ENCODE assay signal across 1 cellular context in the genomic region with DNA sequence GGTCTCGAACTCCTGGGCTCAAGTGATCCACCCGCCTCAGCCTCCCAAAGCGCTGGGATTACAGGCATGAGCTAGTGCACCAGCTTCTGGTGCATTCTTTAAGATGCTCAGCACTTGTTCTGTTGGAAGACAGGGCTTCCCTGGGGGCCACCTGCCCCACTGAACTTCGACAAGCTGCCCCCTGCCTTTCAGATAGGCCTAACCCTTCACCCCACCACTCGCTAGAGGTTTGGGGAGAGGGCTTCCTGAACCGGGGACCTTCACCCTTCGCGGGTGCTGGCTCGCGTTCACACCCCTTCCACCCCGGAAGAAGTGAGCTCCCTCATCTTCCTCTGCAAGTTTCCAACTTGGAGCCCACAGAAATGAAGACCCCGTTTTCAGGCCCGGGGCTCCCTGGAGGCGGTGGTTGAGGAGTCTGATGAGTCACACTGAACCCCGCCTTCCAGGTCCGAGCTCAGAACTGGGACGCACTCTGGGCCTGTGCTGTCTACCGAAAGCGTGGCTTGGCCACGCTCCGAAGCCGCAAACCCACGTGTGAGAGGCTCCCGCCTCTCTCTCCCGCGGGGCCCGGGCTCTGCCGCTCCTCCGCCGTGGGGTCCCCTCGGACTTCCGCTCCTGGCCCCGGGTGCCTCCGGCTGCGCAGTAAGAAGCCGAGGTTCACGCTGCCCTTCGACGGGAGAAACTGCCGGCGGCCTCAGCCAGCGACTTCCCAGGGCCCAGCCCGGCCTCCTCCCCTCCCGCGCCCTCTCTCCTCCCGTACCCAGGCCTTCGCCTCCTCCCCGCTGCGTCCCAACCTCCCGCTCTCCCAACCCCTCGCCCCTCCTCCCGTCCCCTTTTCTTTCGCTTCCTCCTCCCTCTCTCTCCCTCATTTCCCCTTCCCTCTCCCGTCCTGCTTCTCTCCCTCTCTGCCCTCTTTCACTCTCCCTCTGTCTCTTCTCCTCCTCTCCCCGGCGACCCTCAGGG.
TF ChIP-seq lines count a peak whose summit lies in the region.

No MANE protein-coding gene starts in this region.

TF ChIP-seq in WTC11, 78 proteins besides CTCF, POLR2A, EP300 and RAD21 (continued from another document):
- TF ChIP-seq, protein P1, sequence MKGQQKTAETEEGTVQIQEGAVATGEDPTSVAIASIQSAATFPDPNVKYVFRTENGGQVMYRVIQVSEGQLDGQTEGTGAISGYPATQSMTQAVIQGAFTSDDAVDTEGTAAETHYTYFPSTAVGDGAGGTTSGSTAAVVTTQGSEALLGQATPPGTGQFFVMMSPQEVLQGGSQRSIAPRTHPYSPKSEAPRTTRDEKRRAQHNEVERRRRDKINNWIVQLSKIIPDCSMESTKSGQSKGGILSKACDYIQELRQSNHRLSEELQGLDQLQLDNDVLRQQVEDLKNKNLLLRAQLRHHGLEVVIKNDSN (CRISPR knock-in tag; IDR thresholded peaks at IDR 0.05) = peak; percentile 43; the same call in 1 of the 2 replicates
- TF ChIP-seq ZNF219 (CRISPR knock-in tag; IDR thresholded peaks at IDR 0.05; ENCODE audit: borderline replicate concordance) = peak; percentile 50; the same call in 1 of the 2 replicates
- TF ChIP-seq, protein P2, sequence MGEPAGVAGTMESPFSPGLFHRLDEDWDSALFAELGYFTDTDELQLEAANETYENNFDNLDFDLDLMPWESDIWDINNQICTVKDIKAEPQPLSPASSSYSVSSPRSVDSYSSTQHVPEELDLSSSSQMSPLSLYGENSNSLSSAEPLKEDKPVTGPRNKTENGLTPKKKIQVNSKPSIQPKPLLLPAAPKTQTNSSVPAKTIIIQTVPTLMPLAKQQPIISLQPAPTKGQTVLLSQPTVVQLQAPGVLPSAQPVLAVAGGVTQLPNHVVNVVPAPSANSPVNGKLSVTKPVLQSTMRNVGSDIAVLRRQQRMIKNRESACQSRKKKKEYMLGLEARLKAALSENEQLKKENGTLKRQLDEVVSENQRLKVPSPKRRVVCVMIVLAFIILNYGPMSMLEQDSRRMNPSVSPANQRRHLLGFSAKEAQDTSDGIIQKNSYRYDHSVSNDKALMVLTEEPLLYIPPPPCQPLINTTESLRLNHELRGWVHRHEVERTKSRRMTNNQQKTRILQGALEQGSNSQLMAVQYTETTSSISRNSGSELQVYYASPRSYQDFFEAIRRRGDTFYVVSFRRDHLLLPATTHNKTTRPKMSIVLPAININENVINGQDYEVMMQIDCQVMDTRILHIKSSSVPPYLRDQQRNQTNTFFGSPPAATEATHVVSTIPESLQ (CRISPR knock-in tag; IDR thresholded peaks at IDR 0.05) = no peak
- TF ChIP-seq, protein P3, sequence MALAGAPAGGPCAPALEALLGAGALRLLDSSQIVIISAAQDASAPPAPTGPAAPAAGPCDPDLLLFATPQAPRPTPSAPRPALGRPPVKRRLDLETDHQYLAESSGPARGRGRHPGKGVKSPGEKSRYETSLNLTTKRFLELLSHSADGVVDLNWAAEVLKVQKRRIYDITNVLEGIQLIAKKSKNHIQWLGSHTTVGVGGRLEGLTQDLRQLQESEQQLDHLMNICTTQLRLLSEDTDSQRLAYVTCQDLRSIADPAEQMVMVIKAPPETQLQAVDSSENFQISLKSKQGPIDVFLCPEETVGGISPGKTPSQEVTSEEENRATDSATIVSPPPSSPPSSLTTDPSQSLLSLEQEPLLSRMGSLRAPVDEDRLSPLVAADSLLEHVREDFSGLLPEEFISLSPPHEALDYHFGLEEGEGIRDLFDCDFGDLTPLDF (CRISPR knock-in tag; IDR thresholded peaks at IDR 0.05) = peak; percentile 85; the same call in 1 of the 2 replicates
- TF ChIP-seq JUN (CRISPR knock-in tag; IDR thresholded peaks at IDR 0.05) = peak; percentile 77; the same call in 1 of the 2 replicates
- TF ChIP-seq, protein P4, sequence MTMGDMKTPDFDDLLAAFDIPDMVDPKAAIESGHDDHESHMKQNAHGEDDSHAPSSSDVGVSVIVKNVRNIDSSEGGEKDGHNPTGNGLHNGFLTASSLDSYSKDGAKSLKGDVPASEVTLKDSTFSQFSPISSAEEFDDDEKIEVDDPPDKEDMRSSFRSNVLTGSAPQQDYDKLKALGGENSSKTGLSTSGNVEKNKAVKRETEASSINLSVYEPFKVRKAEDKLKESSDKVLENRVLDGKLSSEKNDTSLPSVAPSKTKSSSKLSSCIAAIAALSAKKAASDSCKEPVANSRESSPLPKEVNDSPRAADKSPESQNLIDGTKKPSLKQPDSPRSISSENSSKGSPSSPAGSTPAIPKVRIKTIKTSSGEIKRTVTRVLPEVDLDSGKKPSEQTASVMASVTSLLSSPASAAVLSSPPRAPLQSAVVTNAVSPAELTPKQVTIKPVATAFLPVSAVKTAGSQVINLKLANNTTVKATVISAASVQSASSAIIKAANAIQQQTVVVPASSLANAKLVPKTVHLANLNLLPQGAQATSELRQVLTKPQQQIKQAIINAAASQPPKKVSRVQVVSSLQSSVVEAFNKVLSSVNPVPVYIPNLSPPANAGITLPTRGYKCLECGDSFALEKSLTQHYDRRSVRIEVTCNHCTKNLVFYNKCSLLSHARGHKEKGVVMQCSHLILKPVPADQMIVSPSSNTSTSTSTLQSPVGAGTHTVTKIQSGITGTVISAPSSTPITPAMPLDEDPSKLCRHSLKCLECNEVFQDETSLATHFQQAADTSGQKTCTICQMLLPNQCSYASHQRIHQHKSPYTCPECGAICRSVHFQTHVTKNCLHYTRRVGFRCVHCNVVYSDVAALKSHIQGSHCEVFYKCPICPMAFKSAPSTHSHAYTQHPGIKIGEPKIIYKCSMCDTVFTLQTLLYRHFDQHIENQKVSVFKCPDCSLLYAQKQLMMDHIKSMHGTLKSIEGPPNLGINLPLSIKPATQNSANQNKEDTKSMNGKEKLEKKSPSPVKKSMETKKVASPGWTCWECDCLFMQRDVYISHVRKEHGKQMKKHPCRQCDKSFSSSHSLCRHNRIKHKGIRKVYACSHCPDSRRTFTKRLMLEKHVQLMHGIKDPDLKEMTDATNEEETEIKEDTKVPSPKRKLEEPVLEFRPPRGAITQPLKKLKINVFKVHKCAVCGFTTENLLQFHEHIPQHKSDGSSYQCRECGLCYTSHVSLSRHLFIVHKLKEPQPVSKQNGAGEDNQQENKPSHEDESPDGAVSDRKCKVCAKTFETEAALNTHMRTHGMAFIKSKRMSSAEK (CRISPR knock-in tag; IDR thresholded peaks at IDR 0.05; ENCODE audit: borderline replicate concordance) = peak; percentile 86; the same call in 1 of the 2 replicates
- TF ChIP-seq ZNF232 (CRISPR knock-in tag; IDR thresholded peaks at IDR 0.05) = peak; percentile 72
- TF ChIP-seq, protein P5, sequence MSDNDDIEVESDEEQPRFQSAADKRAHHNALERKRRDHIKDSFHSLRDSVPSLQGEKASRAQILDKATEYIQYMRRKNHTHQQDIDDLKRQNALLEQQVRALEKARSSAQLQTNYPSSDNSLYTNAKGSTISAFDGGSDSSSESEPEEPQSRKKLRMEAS (CRISPR knock-in tag; IDR thresholded peaks at IDR 0.05) = peak; percentile 95
- TF ChIP-seq NFATC4 (CRISPR knock-in tag; IDR thresholded peaks at IDR 0.05) = no peak
- TF ChIP-seq EMX1 (CRISPR knock-in tag; IDR thresholded peaks at IDR 0.05) = 0 out of 2 replicates have a peak, but pooled peaks have one; percentile 17
- TF ChIP-seq PRRX2 (CRISPR knock-in tag; IDR thresholded peaks at IDR 0.05) = 0 out of 2 replicates have a peak, but pooled peaks have one; percentile 13
- TF ChIP-seq ZNF317 (CRISPR knock-in tag; IDR thresholded peaks at IDR 0.05; ENCODE audit: borderline replicate concordance, low read depth) = 0 out of 2 replicates have a peak, but pooled peaks have one; percentile 38
- peak; percentile 66; the same call in 1 of the 2 replicates for TF ChIP-seq CREM (CRISPR knock-in tag; IDR thresholded peaks at IDR 0.05)
- peak; percentile 9; the same call in 1 of the 2 replicates for TF ChIP-seq TEAD1 (CRISPR knock-in tag; IDR thresholded peaks at IDR 0.05)
- TF ChIP-seq FOXP1 (CRISPR knock-in tag; IDR thresholded peaks at IDR 0.05; ENCODE audit: borderline replicate concordance) = no peak
- TF ChIP-seq JAZF1 (CRISPR knock-in tag; IDR thresholded peaks at IDR 0.05) = no peak
- TF ChIP-seq OVOL2 (CRISPR knock-in tag; IDR thresholded peaks at IDR 0.05; ENCODE audit: borderline replicate concordance) = no peak
- no peak for TF ChIP-seq CREB1 (CRISPR knock-in tag; IDR thresholded peaks at IDR 0.05)
- TF ChIP-seq, protein P6, sequence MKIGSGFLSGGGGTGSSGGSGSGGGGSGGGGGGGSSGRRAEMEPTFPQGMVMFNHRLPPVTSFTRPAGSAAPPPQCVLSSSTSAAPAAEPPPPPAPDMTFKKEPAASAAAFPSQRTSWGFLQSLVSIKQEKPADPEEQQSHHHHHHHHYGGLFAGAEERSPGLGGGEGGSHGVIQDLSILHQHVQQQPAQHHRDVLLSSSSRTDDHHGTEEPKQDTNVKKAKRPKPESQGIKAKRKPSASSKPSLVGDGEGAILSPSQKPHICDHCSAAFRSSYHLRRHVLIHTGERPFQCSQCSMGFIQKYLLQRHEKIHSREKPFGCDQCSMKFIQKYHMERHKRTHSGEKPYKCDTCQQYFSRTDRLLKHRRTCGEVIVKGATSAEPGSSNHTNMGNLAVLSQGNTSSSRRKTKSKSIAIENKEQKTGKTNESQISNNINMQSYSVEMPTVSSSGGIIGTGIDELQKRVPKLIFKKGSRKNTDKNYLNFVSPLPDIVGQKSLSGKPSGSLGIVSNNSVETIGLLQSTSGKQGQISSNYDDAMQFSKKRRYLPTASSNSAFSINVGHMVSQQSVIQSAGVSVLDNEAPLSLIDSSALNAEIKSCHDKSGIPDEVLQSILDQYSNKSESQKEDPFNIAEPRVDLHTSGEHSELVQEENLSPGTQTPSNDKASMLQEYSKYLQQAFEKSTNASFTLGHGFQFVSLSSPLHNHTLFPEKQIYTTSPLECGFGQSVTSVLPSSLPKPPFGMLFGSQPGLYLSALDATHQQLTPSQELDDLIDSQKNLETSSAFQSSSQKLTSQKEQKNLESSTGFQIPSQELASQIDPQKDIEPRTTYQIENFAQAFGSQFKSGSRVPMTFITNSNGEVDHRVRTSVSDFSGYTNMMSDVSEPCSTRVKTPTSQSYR (CRISPR knock-in tag; IDR thresholded peaks at IDR 0.05) = peak; percentile 70; the same call in 1 of the 2 replicates
- peak; percentile 7; the same call in 1 of the 2 replicates for TF ChIP-seq FOXK1 (CRISPR knock-in tag; IDR thresholded peaks at IDR 0.05)
- TF ChIP-seq, protein P7, sequence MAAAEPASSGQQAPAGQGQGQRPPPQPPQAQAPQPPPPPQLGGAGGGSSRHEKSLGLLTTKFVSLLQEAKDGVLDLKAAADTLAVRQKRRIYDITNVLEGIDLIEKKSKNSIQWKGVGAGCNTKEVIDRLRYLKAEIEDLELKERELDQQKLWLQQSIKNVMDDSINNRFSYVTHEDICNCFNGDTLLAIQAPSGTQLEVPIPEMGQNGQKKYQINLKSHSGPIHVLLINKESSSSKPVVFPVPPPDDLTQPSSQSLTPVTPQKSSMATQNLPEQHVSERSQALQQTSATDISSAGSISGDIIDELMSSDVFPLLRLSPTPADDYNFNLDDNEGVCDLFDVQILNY (CRISPR knock-in tag; IDR thresholded peaks at IDR 0.05) = peak; percentile 88; the same call in 1 of the 2 replicates
- TF ChIP-seq, protein P8, sequence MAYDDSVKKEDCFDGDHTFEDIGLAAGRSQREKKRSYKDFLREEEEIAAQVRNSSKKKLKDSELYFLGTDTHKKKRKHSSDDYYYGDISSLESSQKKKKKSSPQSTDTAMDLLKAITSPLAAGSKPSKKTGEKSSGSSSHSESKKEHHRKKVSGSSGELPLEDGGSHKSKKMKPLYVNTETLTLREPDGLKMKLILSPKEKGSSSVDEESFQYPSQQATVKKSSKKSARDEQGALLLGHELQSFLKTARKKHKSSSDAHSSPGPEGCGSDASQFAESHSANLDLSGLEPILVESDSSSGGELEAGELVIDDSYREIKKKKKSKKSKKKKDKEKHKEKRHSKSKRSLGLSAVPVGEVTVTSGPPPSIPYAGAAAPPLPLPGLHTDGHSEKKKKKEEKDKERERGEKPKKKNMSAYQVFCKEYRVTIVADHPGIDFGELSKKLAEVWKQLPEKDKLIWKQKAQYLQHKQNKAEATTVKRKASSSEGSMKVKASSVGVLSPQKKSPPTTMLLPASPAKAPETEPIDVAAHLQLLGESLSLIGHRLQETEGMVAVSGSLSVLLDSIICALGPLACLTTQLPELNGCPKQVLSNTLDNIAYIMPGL (CRISPR knock-in tag; IDR thresholded peaks at IDR 0.05) = peak; percentile 69; the same call in 1 of the 2 replicates
